8 cellular contexts compared by ENCODE assay signal in the genomic region with DNA sequence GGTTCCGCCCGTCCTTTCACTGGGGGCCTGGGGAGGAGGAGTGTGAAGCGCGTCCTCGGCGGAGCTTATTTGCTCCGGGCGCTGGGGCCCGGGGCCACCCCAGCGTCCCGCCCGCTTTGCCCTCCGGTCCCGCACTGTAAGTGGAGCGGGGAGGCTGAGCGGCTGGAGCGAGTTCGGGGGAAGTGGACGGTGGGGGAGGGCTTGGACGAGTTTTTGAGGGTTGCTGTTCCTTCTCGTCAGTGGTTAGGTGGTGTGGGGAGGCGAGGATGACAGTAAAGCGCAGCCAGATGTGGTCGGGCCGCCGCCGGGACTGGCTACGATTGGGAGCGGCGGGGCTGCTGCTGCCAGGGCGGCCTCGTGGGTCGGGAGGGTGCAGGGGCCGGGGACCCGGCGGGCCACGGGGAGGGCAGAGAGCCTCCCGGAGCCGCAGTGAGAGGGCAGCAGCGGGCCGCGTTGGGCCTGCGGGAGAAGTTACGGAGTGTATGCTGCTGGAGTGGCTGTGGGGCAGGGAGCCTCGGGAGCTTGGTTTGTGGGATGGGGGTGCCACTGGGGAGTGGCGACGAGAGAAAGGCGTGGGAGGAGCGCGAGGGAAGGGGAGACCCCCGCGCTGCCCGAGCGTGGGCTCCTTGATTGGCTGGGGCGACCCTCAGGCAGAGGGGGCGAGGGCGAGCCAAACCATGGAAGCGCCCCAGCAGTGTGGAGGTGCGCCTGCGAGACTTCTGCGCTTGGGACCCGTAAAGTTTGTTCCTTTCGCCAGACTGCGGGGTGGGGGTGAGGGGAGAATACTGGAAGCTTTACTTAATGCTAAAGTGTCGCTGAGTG. TPM values are rescaled to one million over a fixed set of nuclear protein-coding genes. Genes with fewer than 3 reads are reported as not detected.
A peak's percentile ranks its signal among the peaks of the same experiment; 100 is the strongest.
DNase-seq lines count a peak whose midpoint lies in the region; ATAC-seq and TF ChIP-seq lines count a peak whose summit lies in the region.

No MANE protein-coding gene starts in this region.

- peak overlapping the region; percentile 91 to 97 for H3K27ac ChIP-seq in aorta (ENCODE audit: low read depth in 1 of 2, low read length in 2 of 2)

- CTCF ChIA-PET in activated naive CD4-positive, alpha-beta T cell treated with anti-CD3 and anti-CD28 coated beads for 36 hours (lab: Charles Lee), result no interaction called here

- peak in 1 of 2 donors; percentile 7 for DNase-seq in activated T-cell treated with anti-CD3 and anti-CD28 coated beads, Interleukin-2, amount 50 U/mL, for 72 hours
- no peak for DNase-seq in activated T-cell treated with anti-CD3 and anti-CD28 coated beads, Interleukin-2, amount 50 U/mL, for 24 hours
- peak; percentile 63 for DNase-seq in NOMO-1 treated with dmso at 0.1 percent for 144 hours (lab: John Stamatoyannopoulos, UW; ENCODE audit: unreplicated experiment)
- peak; percentile 60 for DNase-seq in epithelial cell of esophagus (ENCODE audit: low read depth)
- peak; percentile 40 to 70 for DNase-seq in mesothelial cell of epicardium (ENCODE audit: low spot score in 2 of 2, unreplicated experiment in 2 of 2)
- peak; percentile 79 to 91 for DNase-seq in aorta
- DNase-seq in activated naive CD4-positive, alpha-beta T cell treated with anti-CD3 and anti-CD28 coated beads for 36 hours, result no peak

- no peak overlapping the region for H3K27ac Mint-ChIP-seq in activated T-cell treated with anti-CD3 and anti-CD28 coated beads, Interleukin-2, amount 50 U/mL, for 72 hours
- no peak overlapping the region for H3K27ac Mint-ChIP-seq in activated T-cell treated with anti-CD3 and anti-CD28 coated beads, Interleukin-2, amount 50 U/mL, for 24 hours
- peak overlapping the region; percentile 91 for H3K27ac Mint-ChIP-seq in mesothelial cell of epicardium
- no peak overlapping the region for H3K27ac Mint-ChIP-seq in activated naive CD4-positive, alpha-beta T cell treated with anti-CD3 and anti-CD28 coated beads for 36 hours

- TF ChIP-seq CTCF in epithelial cell of esophagus (IDR thresholded peaks at IDR 0.05; ENCODE audit: insufficient read depth, low read depth, low read length, missing control alignments) (peak; percentile 28), mesothelial cell of epicardium (IDR thresholded peaks at IDR 0.05; ENCODE audit: unreplicated experiment) (no peak)

- H3K36me3 Mint-ChIP-seq in activated T-cell treated with anti-CD3 and anti-CD28 coated beads, Interleukin-2, amount 50 U/mL, for 72 hours (ENCODE audit: insufficient read depth in 2 of 2), result no peaks in the 10 kb centered on the region
- no peaks in the 10 kb centered on the region for H3K36me3 Mint-ChIP-seq in activated T-cell treated with anti-CD3 and anti-CD28 coated beads, Interleukin-2, amount 50 U/mL, for 24 hours (ENCODE audit: low read depth)
- no peaks in the 10 kb centered on the region for H3K36me3 Mint-ChIP-seq in mesothelial cell of epicardium
- H3K36me3 Mint-ChIP-seq in activated naive CD4-positive, alpha-beta T cell treated with anti-CD3 and anti-CD28 coated beads for 36 hours (ENCODE audit: low read depth), result no peaks in the 10 kb centered on the region

- H3K9me3 ChIP-seq in aorta (ENCODE audit: control insufficient read depth, low read length), result no peaks in the 10 kb centered on the region

- 1% methylated on average over 53 to 65 of the region's 65 CpGs for WGBS in aorta, 2 donors

- ATAC-seq in activated T-cell treated with anti-CD3 and anti-CD28 coated beads, Interleukin-2, amount 50 U/mL, for 72 hours (replicated peaks in 1 of 2), result peak; percentile 21 to 45
- ATAC-seq in aorta (ENCODE audit: low FRiP score) (peak; percentile 91), GM21526 (IDR thresholded peaks at IDR 0.05; ENCODE audit: low FRiP score, unreplicated experiment) (no peak)

- H3K4me3 Mint-ChIP-seq in activated T-cell treated with anti-CD3 and anti-CD28 coated beads, Interleukin-2, amount 50 U/mL, for 72 hours, result peak overlapping the region; percentile 54 to 63
- H3K4me3 Mint-ChIP-seq in activated T-cell treated with anti-CD3 and anti-CD28 coated beads, Interleukin-2, amount 50 U/mL, for 24 hours, result no peak overlapping the region
- H3K4me3 Mint-ChIP-seq in mesothelial cell of epicardium, result peak overlapping the region; percentile 85
- no peak overlapping the region for H3K4me3 Mint-ChIP-seq in activated naive CD4-positive, alpha-beta T cell treated with anti-CD3 and anti-CD28 coated beads for 36 hours

- H3K4me3 ChIP-seq in epithelial cell of esophagus (ENCODE audit: low read length) (peak overlapping the region; percentile 69), aorta (ENCODE audit: low read length in 2 of 2) (peak overlapping the region; percentile 90 to 96)

- peaks cover 58% of the 10 kb centered on the region for H3K27me3 Mint-ChIP-seq in activated T-cell treated with anti-CD3 and anti-CD28 coated beads, Interleukin-2, amount 50 U/mL, for 72 hours (ENCODE audit: low read depth)
- H3K27me3 Mint-ChIP-seq in activated T-cell treated with anti-CD3 and anti-CD28 coated beads, Interleukin-2, amount 50 U/mL, for 24 hours, result peaks cover 61% of the 10 kb centered on the region
- peaks cover 3% of the 10 kb centered on the region for H3K27me3 Mint-ChIP-seq in mesothelial cell of epicardium (ENCODE audit: low read depth)
- peaks cover 51% of the 10 kb centered on the region for H3K27me3 Mint-ChIP-seq in activated naive CD4-positive, alpha-beta T cell treated with anti-CD3 and anti-CD28 coated beads for 36 hours (ENCODE audit: low read depth)

- H3K4me1 Mint-ChIP-seq in activated T-cell treated with anti-CD3 and anti-CD28 coated beads, Interleukin-2, amount 50 U/mL, for 72 hours (ENCODE audit: low read depth), result peaks cover 13% of the 10 kb centered on the region
- H3K4me1 Mint-ChIP-seq in activated T-cell treated with anti-CD3 and anti-CD28 coated beads, Interleukin-2, amount 50 U/mL, for 24 hours (ENCODE audit: low read depth), result peaks cover 5% of the 10 kb centered on the region
- H3K4me1 Mint-ChIP-seq in mesothelial cell of epicardium, result peaks cover 37% of the 10 kb centered on the region
- peaks cover 6% of the 10 kb centered on the region for H3K4me1 Mint-ChIP-seq in activated naive CD4-positive, alpha-beta T cell treated with anti-CD3 and anti-CD28 coated beads for 36 hours (ENCODE audit: low read depth)

- no peaks in the 10 kb centered on the region for H3K27me3 ChIP-seq in aorta (ENCODE audit: control insufficient read depth in 1 of 2, insufficient read depth in 2 of 2, low read length in 1 of 2)

- no peaks in the 10 kb centered on the region for H3K36me3 ChIP-seq in aorta (ENCODE audit: control insufficient read depth in 1 of 2, insufficient read depth in 2 of 2, low read length in 1 of 2)

- intact Hi-C loops in aorta (cut with DNase I), result loop anchor here (5.0 to 10.0 kb wide), 3 partner anchors 172 to 699 kb away; no protein-coding TSS in a partner anchor
- intact Hi-C loops in activated naive CD4-positive, alpha-beta T cell treated with anti-CD3 and anti-CD28 coated beads for 36 hours (cut with micrococcal nuclease), result no loop called here

- H3K9me3 Mint-ChIP-seq in activated T-cell treated with anti-CD3 and anti-CD28 coated beads, Interleukin-2, amount 50 U/mL, for 72 hours, result no peaks in the 10 kb centered on the region
- peaks cover 2% of the 10 kb centered on the region for H3K9me3 Mint-ChIP-seq in activated T-cell treated with anti-CD3 and anti-CD28 coated beads, Interleukin-2, amount 50 U/mL, for 24 hours
- no peaks in the 10 kb centered on the region for H3K9me3 Mint-ChIP-seq in mesothelial cell of epicardium
- no peaks in the 10 kb centered on the region for H3K9me3 Mint-ChIP-seq in activated naive CD4-positive, alpha-beta T cell treated with anti-CD3 and anti-CD28 coated beads for 36 hours

- H3K4me1 ChIP-seq in aorta (ENCODE audit: control insufficient read depth in 1 of 2, insufficient read depth in 2 of 2, low read length in 2 of 2), result no peaks in the 10 kb centered on the region

RNA-seq across cellular contexts. Expression of a gene that starts 2.1 kb away (rescaled TPM):
- not detected for total RNA-seq in activated T-cell treated with anti-CD3 and anti-CD28 coated beads, Interleukin-2, amount 50 U/mL, for 72 hours
- 81.5 to 89.8 TPM (median 83.4 TPM) in 3 replicates for total RNA-seq in mesothelial cell of epicardium
- 10 to 100 TPM; 53.4 to 62.7 TPM for total RNA-seq in aorta
- polyA plus RNA-seq in aorta, result 10 to 100 TPM in 1 of 2 donors, 1 to 10 TPM in 1; 5.6 to 20.6 TPM
- total RNA-seq in activated naive CD4-positive, alpha-beta T cell treated with anti-CD3 and anti-CD28 coated beads for 36 hours, result not detected

Comparison
In these comparisons a context has a peak if more than half of its experiments do, and no peak if none do; other contexts are left out.
1. H3K4me3 Mint-ChIP-seq: peak in activated T-cell treated with anti-CD3 and anti-CD28 coated beads, Interleukin-2, amount 50 U/mL, for 72 hours (2 of 2) and mesothelial cell of epicardium (single experiment); none in activated T-cell treated with anti-CD3 and anti-CD28 coated beads, Interleukin-2, amount 50 U/mL, for 24 hours (single experiment) and activated naive CD4-positive, alpha-beta T cell treated with anti-CD3 and anti-CD28 coated beads for 36 hours (single experiment).
2. DNase-seq: peak in NOMO-1 treated with dmso at 0.1 percent for 144 hours (single experiment), epithelial cell of esophagus (single experiment), mesothelial cell of epicardium (2 of 2) and aorta (2 of 2); none in activated T-cell treated with anti-CD3 and anti-CD28 coated beads, Interleukin-2, amount 50 U/mL, for 24 hours (single experiment) and activated naive CD4-positive, alpha-beta T cell treated with anti-CD3 and anti-CD28 coated beads for 36 hours (single experiment).
3. RNA of a gene that starts 2.1 kb away (total RNA-seq): 81.5 to 89.8 TPM in mesothelial cell of epicardium and 53.4 to 62.7 TPM in aorta; not detected in activated T-cell treated with anti-CD3 and anti-CD28 coated beads, Interleukin-2, amount 50 U/mL, for 72 hours and not detected in activated naive CD4-positive, alpha-beta T cell treated with anti-CD3 and anti-CD28 coated beads for 36 hours; every median in the first group is over 10 times any median in the second.